14 cellular contexts compared by ENCODE assay signal in the genomic region with DNA sequence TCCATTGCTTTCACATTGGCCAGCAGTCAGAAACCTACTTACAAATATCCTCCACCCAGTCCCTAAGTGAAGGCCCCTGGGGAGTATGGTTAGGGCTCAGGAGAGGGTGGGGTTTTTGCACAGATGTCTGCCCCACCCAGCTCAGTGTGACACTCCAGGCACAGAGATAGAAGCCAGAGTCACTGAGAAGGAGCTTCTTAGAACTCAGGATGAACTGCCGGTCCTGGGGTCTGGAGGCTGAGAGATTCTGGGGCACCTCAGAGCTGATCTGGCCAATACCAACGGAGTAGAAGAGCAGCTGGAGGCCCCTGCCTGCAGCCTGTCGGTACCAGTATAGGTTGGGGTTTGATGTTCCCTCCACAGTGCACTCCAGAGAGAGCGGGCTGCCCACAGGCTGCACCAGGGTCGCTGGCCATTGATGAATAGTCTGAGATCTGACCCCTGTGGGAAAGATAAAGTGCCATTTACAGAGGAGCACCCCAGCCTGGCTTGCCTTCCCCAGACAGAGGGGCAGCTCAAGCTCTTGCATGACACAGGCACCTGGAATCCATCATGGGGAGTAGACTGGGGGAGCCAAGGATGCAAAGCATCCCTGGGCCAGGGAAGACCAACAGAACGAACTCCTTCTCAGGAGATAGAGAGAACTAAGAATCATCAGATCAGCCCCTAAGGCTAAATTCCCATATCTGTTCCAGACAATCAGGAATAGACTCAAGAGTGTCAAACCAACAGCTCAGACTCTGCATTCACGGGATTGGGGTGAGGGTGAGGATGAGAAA. TPM values are rescaled to one million over a fixed set of nuclear protein-coding genes. Genes with fewer than 3 reads are reported as not detected.
A peak's percentile ranks its signal among the peaks of the same experiment; 100 is the strongest.
DNase-seq lines count a peak whose midpoint lies in the region; TF ChIP-seq lines count a peak whose summit lies in the region.
"Had no signal": no experiment of that assay in that cellular context is flagged by ENCODE, and none has a peak within 500 bp of the region (broad histone marks: within the 10 kb centered on the region; RNA-seq: fewer than 3 reads in every experiment).

No MANE protein-coding gene starts in this region.

- H3K27ac Mint-ChIP-seq in activated naive CD8-positive, alpha-beta T cell treated with anti-CD3 and anti-CD28 coated beads for 36 hours = peak overlapping the region; percentile 99

- peaks cover 16 to 60% (median 43%) of the 10 kb centered on the region in 6 donors for H3K4me1 ChIP-seq in spleen
- H3K4me1 ChIP-seq: vagina had no signal

- H3K27me3 Mint-ChIP-seq in activated naive CD8-positive, alpha-beta T cell treated with anti-CD3 and anti-CD28 coated beads for 36 hours = no peaks in the 10 kb centered on the region

- no peak for TF ChIP-seq POLR2A in NB4 (IDR thresholded peaks at IDR 0.05; ENCODE audit: extremely low read depth, insufficient read length)
- TF ChIP-seq POLR2A in spleen (IDR thresholded peaks at IDR 0.05) = no peak

- H3K4me1 Mint-ChIP-seq in activated naive CD8-positive, alpha-beta T cell treated with anti-CD3 and anti-CD28 coated beads for 36 hours = peaks cover 62% of the 10 kb centered on the region

- 52 to 69% (median 55%) methylated on average over 5 to 7 of the region's 7 CpGs for WGBS in spleen, 5 donors

- H3K36me3 ChIP-seq in spleen = no peaks in the 10 kb centered on the region
- H3K36me3 ChIP-seq: vagina had no signal

- DNase-seq in activated CD4-positive, alpha-beta T cell treated with anti-CD3 and anti-CD28 coated beads, Interleukin-2, amount 50 U/mL, for 1 hour = peak; percentile 11
- DNase-seq in activated CD4-positive, alpha-beta T cell treated with anti-CD3 and anti-CD28 coated beads for 4 hours = no peak
- peak; percentile 34 for DNase-seq in NB4 (ENCODE audit: low read depth)
- no peak for DNase-seq in activated naive CD8-positive, alpha-beta T cell treated with anti-CD3 and anti-CD28 coated beads for 36 hours
- no peak for DNase-seq in spleen
- DNase-seq in AML-193 (lab: John Stamatoyannopoulos, UW) = no peak
- no peak for DNase-seq in HuH-7 (ENCODE audit: low spot score)
- DNase-seq in kidney tubule cell (ENCODE audit: low spot score) = no peak
- DNase-seq: GDM1, H7, MV-4-11 had no signal

- no peaks in the 10 kb centered on the region for H3K9me3 Mint-ChIP-seq in activated naive CD8-positive, alpha-beta T cell treated with anti-CD3 and anti-CD28 coated beads for 36 hours

- peaks cover 0 to 17% (median 0%) of the 10 kb centered on the region in 7 donors for H3K27me3 ChIP-seq in spleen (replicated peaks in 1 of 7)
- H3K27me3 ChIP-seq: vagina had no signal

- TF ChIP-seq CTCF in NB4 (IDR thresholded peaks at IDR 0.05; ENCODE audit: low read depth, low read length) = no peak
- no peak for TF ChIP-seq CTCF in spleen (IDR thresholded peaks at IDR 0.05 in 8 of 11, conservative IDR thresholded peaks at IDR 0.05 in 3 of 11)

- peak overlapping the region; percentile 79 for H3K4me3 Mint-ChIP-seq in activated naive CD8-positive, alpha-beta T cell treated with anti-CD3 and anti-CD28 coated beads for 36 hours

- H3K36me3 Mint-ChIP-seq in activated naive CD8-positive, alpha-beta T cell treated with anti-CD3 and anti-CD28 coated beads for 36 hours = peaks cover 4% of the 10 kb centered on the region

- H3K9me3 ChIP-seq in spleen = no peaks in the 10 kb centered on the region
- H3K9me3 ChIP-seq: vagina had no signal

- peak overlapping the region in 5 of 8 donors; percentile 6 to 97 (median 91) for H3K27ac ChIP-seq in spleen
- H3K27ac ChIP-seq: vagina had no signal

- H3K4me3 ChIP-seq in NB4 (ENCODE audit: low read depth, low read length) (no peak overlapping the region), spleen (peak overlapping the region in 1 of 8 donors; percentile 29)
- H3K4me3 ChIP-seq: vagina had no signal

- intact Hi-C loops in spleen (cut with DNase I; ENCODE audit: low total_unique reads) = loop anchor here (10.0 kb wide), 1 partner anchor 148 kb away; no protein-coding TSS in a partner anchor

RNA-seq across cellular contexts. Expression of a gene that starts 41.9 kb away (rescaled TPM):
- total RNA-seq in activated naive CD8-positive, alpha-beta T cell treated with anti-CD3 and anti-CD28 coated beads for 36 hours = not detected
- total RNA-seq in spleen = 10 to 100 TPM in 2 of 7 donors, 1 to 10 TPM in 1, not detected in 4; 3.8 to 14.5 (median 11.1) TPM
- polyA plus RNA-seq in spleen = 1 to 10 TPM; 1.1 to 1.3 (median 1.2) TPM
- total RNA-seq: dermis microvascular lymphatic vessel endothelial cell, lung microvascular endothelial cell, vagina had no signal

RNA-seq across cellular contexts. Expression of a gene that starts 42.2 kb away (rescaled TPM):
- total RNA-seq in activated naive CD8-positive, alpha-beta T cell treated with anti-CD3 and anti-CD28 coated beads for 36 hours = 10 to 100 TPM in 1 of 2 experiments, 1 to 10 TPM in 1; 9.0 to 10.0 TPM
- 10 to 100 TPM; 12.3 to 15.5 (median 13.9) TPM for total RNA-seq in spleen
- 10 to 100 TPM; 11.3 to 28.8 (median 23.6) TPM for polyA plus RNA-seq in spleen

Comparison
In these comparisons a context has a peak if more than half of its experiments do, and no peak if none do; other contexts are left out.
1. DNase-seq: peak in activated CD4-positive, alpha-beta T cell treated with anti-CD3 and anti-CD28 coated beads, Interleukin-2, amount 50 U/mL, for 1 hour (single experiment) and NB4 (single experiment); none in activated CD4-positive, alpha-beta T cell treated with anti-CD3 and anti-CD28 coated beads for 4 hours (0 of 2), activated naive CD8-positive, alpha-beta T cell treated with anti-CD3 and anti-CD28 coated beads for 36 hours (single experiment), spleen (single experiment), AML-193 (0 of 2), HuH-7 (single experiment) and kidney tubule cell (single experiment).